16 cellular contexts compared by ENCODE assay signal in genomic region chr11:69656536-69657455, GRCh38. TPM values are rescaled to one million over a fixed set of nuclear protein-coding genes. Genes with fewer than 3 reads are reported as not detected.
A peak's percentile ranks its signal among the peaks of the same experiment; 100 is the strongest.
DNase-seq lines count a peak whose midpoint lies in the region; ATAC-seq and TF ChIP-seq lines count a peak whose summit lies in the region.
"Had no signal": no experiment of that assay in that cellular context is flagged by ENCODE, and none has a peak within 500 bp of the region (broad histone marks: within the 10 kb centered on the region; RNA-seq: fewer than 3 reads in every experiment).

No MANE protein-coding gene starts in this region.

- H3K9ac ChIP-seq in HUES64 (ENCODE audit: low read depth, low read length) = peak overlapping the region; percentile 36; the same call in 1 of the 2 replicates
- H3K9ac ChIP-seq: parathyroid adenoma had no signal

- no peaks in the 10 kb centered on the region for H3K27me3 Mint-ChIP-seq in Caco-2 (ENCODE audit: insufficient read depth, unreplicated experiment)
- no peaks in the 10 kb centered on the region for H3K27me3 Mint-ChIP-seq in effector memory CD8-positive, alpha-beta T cell
- peaks cover 4% of the 10 kb centered on the region for H3K27me3 Mint-ChIP-seq in nephron (ENCODE audit: low read depth)
- H3K27me3 Mint-ChIP-seq: IgD-negative memory B cell had no signal

- no peak overlapping the region for H3K4me3 Mint-ChIP-seq in Caco-2 (ENCODE audit: unreplicated experiment)
- H3K4me3 Mint-ChIP-seq in effector memory CD8-positive, alpha-beta T cell = no peak overlapping the region
- no peak overlapping the region for H3K4me3 Mint-ChIP-seq in nephron
- H3K4me3 Mint-ChIP-seq: activated T-cell treated with anti-CD3 and anti-CD28 coated beads, Interleukin-2, amount 50 U/mL, for 4 hours had no signal

- no peak for ATAC-seq in effector memory CD8-positive, alpha-beta T cell (replicated peaks)
- ATAC-seq: activated T-cell treated with anti-CD3 and anti-CD28 coated beads, Interleukin-2, amount 50 U/mL, for 4 hours had no signal

- H3K27ac Mint-ChIP-seq in Caco-2 (ENCODE audit: unreplicated experiment) = peak overlapping the region; percentile 14
- peak overlapping the region; percentile 10 to 71 for H3K27ac Mint-ChIP-seq in effector memory CD8-positive, alpha-beta T cell
- H3K27ac Mint-ChIP-seq in nephron = peak overlapping the region in 2 of 3 experiments; percentile 45 to 47
- H3K27ac Mint-ChIP-seq: IgD-negative memory B cell had no signal

- no TSS peak for BruUV-seq in Caco-2 (replicated peaks; lab: Mats Ljungman, UMichigan)

- peaks cover 42% of the 10 kb centered on the region for H3K4me1 ChIP-seq in Caco-2
- H3K4me1 ChIP-seq in HUES64 (ENCODE audit: insufficient read depth, low read length) = peaks cover 15% of the 10 kb centered on the region
- H3K4me1 ChIP-seq: parathyroid adenoma had no signal

- POLR2A ChIA-PET in Caco-2 (lab: Charles Lee) = interaction anchor here (1.2 to 1.3 kb wide), 2 partner anchors 7 to 18 kb away, joined by 3 to 7 read pairs; no protein-coding TSS in a partner anchor

- H3K4me3 ChIP-seq in Caco-2 (ENCODE audit: low read depth, low read length) = no peak overlapping the region
- no peak overlapping the region for H3K4me3 ChIP-seq in HUES64 (ENCODE audit: low read length)
- no peak overlapping the region for H3K4me3 ChIP-seq in foreskin fibroblast (ENCODE audit: low read depth in 1 of 2, low read length in 2 of 2)
- H3K4me3 ChIP-seq: hepatocyte, skin epidermis had no signal

- no peaks in the 10 kb centered on the region for H3K9me3 Mint-ChIP-seq in Caco-2 (ENCODE audit: unreplicated experiment)
- H3K9me3 Mint-ChIP-seq in effector memory CD8-positive, alpha-beta T cell = no peaks in the 10 kb centered on the region
- H3K9me3 Mint-ChIP-seq in nephron = no peaks in the 10 kb centered on the region
- H3K9me3 Mint-ChIP-seq: activated T-cell treated with anti-CD3 and anti-CD28 coated beads, Interleukin-2, amount 50 U/mL, for 4 hours; IgD-negative memory B cell had no signal

- peak in 1 of 2 experiments; percentile 39 for DNase-seq in Caco-2
- DNase-seq in effector memory CD8-positive, alpha-beta T cell = no peak
- DNase-seq in NAMALWA (ENCODE audit: low spot score) = no peak
- DNase-seq in substantia nigra (lab: John Stamatoyannopoulos, UW) = no peak
- no peak for DNase-seq in EL
- no peak for DNase-seq in foreskin fibroblast
- DNase-seq: activated T-cell treated with anti-CD3 and anti-CD28 coated beads, Interleukin-2, amount 50 U/mL, for 4 hours; caudate nucleus; effector memory CD4-positive, alpha-beta T cell; kidney glomerular epithelial cell had no signal

- H3K36me3 ChIP-seq in Caco-2 (ENCODE audit: control insufficient read depth, insufficient read depth, low read length) (peaks cover 1% of the 10 kb centered on the region; the same call in 1 of the 2 replicates), HUES64 (ENCODE audit: insufficient read depth, low read length) (peaks cover 28% of the 10 kb centered on the region)

- H3K9me3 ChIP-seq in Caco-2 = no peaks in the 10 kb centered on the region
- no peaks in the 10 kb centered on the region for H3K9me3 ChIP-seq in HUES64 (ENCODE audit: insufficient read depth, low read depth, low read length)

- H3K4me1 Mint-ChIP-seq in Caco-2 (ENCODE audit: low read depth, unreplicated experiment) = peaks cover 35% of the 10 kb centered on the region
- peaks cover 0 to 2% of the 10 kb centered on the region in 2 donors for H3K4me1 Mint-ChIP-seq in effector memory CD8-positive, alpha-beta T cell (ENCODE audit: low read depth in 2 of 2)
- H3K4me1 Mint-ChIP-seq in nephron = peaks cover 18% of the 10 kb centered on the region
- H3K4me1 Mint-ChIP-seq: IgD-negative memory B cell had no signal

- intact Hi-C loops in Caco-2 (cut with micrococcal nuclease; ENCODE audit: unreplicated experiment) = loop anchor here (5.0 kb wide), 2 partner anchors 214 to 554 kb away; no protein-coding TSS in a partner anchor

- TF ChIP-seq CTCF in Caco-2 (IDR thresholded peaks at IDR 0.05; ENCODE audit: insufficient read depth in 1 of 2, low read depth in 1 of 2, low read length in 1 of 2, severe bottlenecking in 1 of 2, unreplicated experiment in 1 of 2) (no peak), nephron (IDR thresholded peaks at IDR 0.05; ENCODE audit: unreplicated experiment in 3 of 3) (no peak), foreskin fibroblast (IDR thresholded peaks at IDR 0.05; ENCODE audit: low read depth, low read length) (no peak)

- H3K36me3 Mint-ChIP-seq in Caco-2 (ENCODE audit: insufficient read depth, unreplicated experiment) (peaks cover 76% of the 10 kb centered on the region), nephron (ENCODE audit: low read depth) (peaks cover 13% of the 10 kb centered on the region)
- peaks cover 7% of the 10 kb centered on the region for H3K36me3 Mint-ChIP-seq in effector memory CD8-positive, alpha-beta T cell (ENCODE audit: insufficient read depth)

- H3K27me3 ChIP-seq in Caco-2 (replicated peaks; ENCODE audit: control insufficient read depth, insufficient read depth, low read length) (no peaks in the 10 kb centered on the region), HUES64 (ENCODE audit: insufficient read depth, low read length) (no peaks in the 10 kb centered on the region)
- H3K27me3 ChIP-seq: hepatocyte had no signal

- CTCF ChIA-PET in Caco-2 (lab: Charles Lee) = interaction anchor here (0.7 to 5.6 kb wide), 5 partner anchors 13 to 555 kb away, joined by 3 to 44 read pairs (median 3); no protein-coding TSS in a partner anchor

- H3K27ac ChIP-seq in HUES64 (ENCODE audit: low read depth, low read length) = 0 out of 2 replicates have a peak overlapping the region, but pooled peaks have one; percentile 79
- H3K27ac ChIP-seq in substantia nigra (ENCODE audit: low read depth, low read length, poor library complexity, severe bottlenecking) = no peak overlapping the region
- H3K27ac ChIP-seq: hepatocyte, parathyroid adenoma, skin epidermis had no signal

- 94% methylated on average over 20 of the region's 20 CpGs for WGBS in HUES64

RNA-seq across cellular contexts. Expression of gene CCND1, which starts 15.8 kb away (rescaled TPM):
- 288 and 331 TPM in 2 replicates for total RNA-seq in Caco-2 (2022)
- polyA plus RNA-seq in HUES64 (2013, experiment 1 of 2) = 94.0 TPM
- polyA plus RNA-seq in HUES64 (2013, experiment 2 of 2) = 118 TPM

RNA-seq across cellular contexts. Expression of gene LTO1, which starts 18.4 kb away (rescaled TPM):
- total RNA-seq in Caco-2 (2022) = 49.3 and 51.3 TPM in 2 replicates
- polyA plus RNA-seq in HUES64 (2013, experiment 1 of 2) = 10.7 TPM
- polyA plus RNA-seq in HUES64 (2013, experiment 2 of 2) = 13.1 TPM

RNA-seq across cellular contexts. Expression of gene FGF19, which starts 47.0 kb away (rescaled TPM):
- total RNA-seq in Caco-2 (2022) = 1.1 and 1.7 TPM in 2 replicates
- polyA plus RNA-seq in HUES64 (2013, experiment 1 of 2) = 11.6 TPM
- polyA plus RNA-seq in HUES64 (2013, experiment 2 of 2) = 12.9 TPM
- total RNA-seq: activated T-cell treated with anti-CD3 and anti-CD28 coated beads, Interleukin-2, amount 50 U/mL, for 4 hours had no signal
- polyA plus RNA-seq: hepatocyte, IgD-negative memory B cell had no signal
